In genomic region chr6:71138416-71138815, GRCh38 we compare ENCODE assay signal across 22 cellular contexts.
"Had no signal": no experiment of that assay in that cellular context is flagged by ENCODE, and none has a peak within 500 bp of the region (broad histone marks: within the 10 kb centered on the region; RNA-seq: fewer than 3 reads in every experiment).

No MANE protein-coding gene starts in this region.

- H3K4me3 Mint-ChIP-seq: activated CD8-positive, alpha-beta T cell treated with anti-CD3 and anti-CD28 coated beads for 36 hours; activated naive CD8-positive, alpha-beta T cell treated with anti-CD3 and anti-CD28 coated beads for 36 hours; activated T-helper 17 cell treated with anti-CD3 and anti-CD28 coated beads, Interleukin-2, amount 50 U/mL, for 72 hours; brain; central memory CD8-positive, alpha-beta T cell; nephron progenitor cell; T-helper 1 cell treated with Interleukin-12 subunit alpha and Interleukin-12 subunit beta and Interleukin-4 antibody, amounts not matched to agents 30 μg/mL and 1 μg/mL, for 36 hours had no signal

- H3K27ac Mint-ChIP-seq: activated CD8-positive, alpha-beta T cell treated with anti-CD3 and anti-CD28 coated beads for 36 hours; activated naive CD8-positive, alpha-beta T cell treated with anti-CD3 and anti-CD28 coated beads for 36 hours; activated T-helper 17 cell treated with anti-CD3 and anti-CD28 coated beads, Interleukin-2, amount 50 U/mL, for 72 hours; brain; nephron progenitor cell; T-helper 1 cell treated with Interleukin-12 subunit alpha and Interleukin-12 subunit beta and Interleukin-4 antibody, amounts not matched to agents 30 μg/mL and 1 μg/mL, for 36 hours had no signal

- H3K9me3 ChIP-seq: esophagus muscularis mucosa, right atrium auricular region had no signal

- H3K36me3 ChIP-seq: esophagus muscularis mucosa, right atrium auricular region had no signal

- H3K9me3 Mint-ChIP-seq: central memory CD8-positive, alpha-beta T cell; T-helper 1 cell treated with Interleukin-12 subunit alpha and Interleukin-12 subunit beta and Interleukin-4 antibody, amounts not matched to agents 30 μg/mL and 1 μg/mL, for 36 hours had no signal

- H3K27me3 ChIP-seq: esophagus muscularis mucosa, hepatocyte, right atrium auricular region had no signal

- ATAC-seq: activated CD8-positive, alpha-beta T cell treated with anti-CD3 and anti-CD28 coated beads for 36 hours; activated T-helper 17 cell treated with anti-CD3 and anti-CD28 coated beads, Interleukin-2, amount 50 U/mL, for 72 hours; left lobe of liver had no signal

- DNase-seq: activated CD4-positive, alpha-beta T cell treated with anti-CD3 and anti-CD28 coated beads for 4 hours; activated CD8-positive, alpha-beta T cell treated with anti-CD3 and anti-CD28 coated beads for 36 hours; activated naive CD4-positive, alpha-beta T cell; activated naive CD8-positive, alpha-beta T cell treated with anti-CD3 and anti-CD28 coated beads for 36 hours; activated T-cell treated with anti-CD3 and anti-CD28 coated beads, Interleukin-2, amount 50 U/mL, for 1 hour; amniotic stem cell; midbrain; nephron progenitor cell; stimulated activated CD4-positive, alpha-beta T cell treated with anti-CD3 and anti-CD28 coated beads, Interleukin-12 subunit alpha, Interleukin-12 subunit beta, amount 100 ng/mL, for 4 hours; stimulated activated CD4-positive, alpha-beta T cell treated with anti-CD3 and anti-CD28 coated beads, Interleukin-1b, Interleukin-23, amount 100 ng/mL, for 48 hours; stimulated activated CD8-positive, alpha-beta memory T cell treated with anti-CD3 and anti-CD28 coated beads, Interleukin-4, amount 100 ng/mL, for 48 hours; stimulated activated naive CD4-positive, alpha-beta T cell had no signal

- H3K4me1 ChIP-seq: esophagus muscularis mucosa, right atrium auricular region had no signal

- H3K4me3 ChIP-seq: coronary artery, esophagus muscularis mucosa, hepatocyte, lung, right atrium auricular region had no signal

- H2AFZ ChIP-seq: hepatocyte had no signal

- H3K27ac ChIP-seq: coronary artery, esophagus muscularis mucosa, hepatocyte, right atrium auricular region had no signal

- H3K4me2 ChIP-seq: hepatocyte had no signal

- H3K4me1 Mint-ChIP-seq: activated naive CD8-positive, alpha-beta T cell treated with anti-CD3 and anti-CD28 coated beads for 36 hours; activated T-helper 17 cell treated with anti-CD3 and anti-CD28 coated beads, Interleukin-2, amount 50 U/mL, for 72 hours; brain; central memory CD8-positive, alpha-beta T cell; nephron progenitor cell had no signal

- H3K36me3 Mint-ChIP-seq: activated naive CD8-positive, alpha-beta T cell treated with anti-CD3 and anti-CD28 coated beads for 36 hours; brain had no signal
